In the genomic region with DNA sequence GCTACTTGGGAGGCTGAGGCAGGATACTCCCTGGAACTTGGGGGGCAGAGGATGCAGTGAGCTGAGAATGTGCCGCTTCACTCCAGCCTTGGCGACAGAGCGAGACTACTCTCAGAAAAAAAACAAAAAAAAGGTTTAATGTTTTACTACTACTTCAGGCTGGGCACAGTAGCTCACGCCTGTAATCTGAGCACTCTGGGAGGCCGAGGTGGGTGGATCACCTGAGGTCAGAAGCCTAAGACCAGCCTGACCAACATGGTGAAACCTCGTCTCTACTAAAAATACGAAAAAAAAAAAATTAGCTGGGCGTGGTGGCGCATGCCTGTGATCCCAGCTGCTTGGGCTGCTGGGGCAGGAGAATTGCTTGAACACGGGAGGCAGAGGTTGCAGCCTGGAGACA, we compare ENCODE assay signal across 33 cellular contexts.
"Had no signal": no experiment of that assay in that cellular context is flagged by ENCODE, and none has a peak within 500 bp of the region (broad histone marks: within the 10 kb centered on the region; RNA-seq: fewer than 3 reads in every experiment).

No MANE protein-coding gene starts in this region.

- H3K27ac ChIP-seq: ascending aorta, cardiac muscle cell, Peyer's patch had no signal

- H3K36me3 Mint-ChIP-seq: activated naive CD4-positive, alpha-beta T cell treated with anti-CD3 and anti-CD28 coated beads, Interleukin-2, amount 50 U/mL, for 24 hours; activated naive CD8-positive, alpha-beta T cell treated with anti-CD3 and anti-CD28 coated beads, Interleukin-2, amount 10 ng/mL, durations not matched to agents 7 days and 5 days had no signal

- H3K27me3 Mint-ChIP-seq: activated CD4-positive, alpha-beta T cell treated with anti-CD3 and anti-CD28 coated beads, Interleukin-2, amount 10 ng/mL, durations not matched to agents 7 days and 5 days; activated naive CD4-positive, alpha-beta T cell treated with anti-CD3 and anti-CD28 coated beads, Interleukin-2, amount 50 U/mL, for 24 hours; activated naive CD8-positive, alpha-beta T cell treated with anti-CD3 and anti-CD28 coated beads, Interleukin-2, amount 10 ng/mL, durations not matched to agents 7 days and 5 days had no signal

- H3K4me3 ChIP-seq: ascending aorta, cardiac muscle cell, Peyer's patch had no signal

- H3K4me1 ChIP-seq: ascending aorta, Peyer's patch had no signal

- H3K9me3 Mint-ChIP-seq: activated CD4-positive, alpha-beta T cell treated with anti-CD3 and anti-CD28 coated beads, Interleukin-2, amount 10 ng/mL, durations not matched to agents 7 days and 5 days; activated naive CD4-positive, alpha-beta T cell treated with anti-CD3 and anti-CD28 coated beads, Interleukin-2, amount 50 U/mL, for 24 hours; activated naive CD8-positive, alpha-beta T cell treated with anti-CD3 and anti-CD28 coated beads, Interleukin-2, amount 10 ng/mL, durations not matched to agents 7 days and 5 days; activated T-cell treated with anti-CD3 and anti-CD28 coated beads, Interleukin-2, amount 50 U/mL, for 24 hours; activated T-helper 2 cell treated with anti-CD3 and anti-CD28 coated beads, Interferon-gamma antibody, Interleukin-2, Interleukin-4, amounts not matched to agents 10 μg/mL and 5 μg/mL and 100 μg/mL, durations not matched to agents 14 hours and 24 hours and 36 hours; central memory CD8-positive, alpha-beta T cell had no signal

- ATAC-seq: activated CD4-positive, alpha-beta T cell treated with anti-CD3 and anti-CD28 coated beads for 36 hours; activated CD8-positive, alpha-beta T cell treated with anti-CD3 and anti-CD28 coated beads, Interleukin-2, amount 10 ng/mL, durations not matched to agents 7 days and 5 days; SK-N-SH treated with all-trans-retinoic acid at 6 μM for 48 hours had no signal

- H3K27ac Mint-ChIP-seq: activated CD4-positive, alpha-beta T cell treated with anti-CD3 and anti-CD28 coated beads for 36 hours; activated CD4-positive, alpha-beta T cell treated with anti-CD3 and anti-CD28 coated beads, Interleukin-2, amount 10 ng/mL, durations not matched to agents 7 days and 5 days; activated CD8-positive, alpha-beta T cell treated with anti-CD3 and anti-CD28 coated beads, Interleukin-2, amount 10 ng/mL, durations not matched to agents 7 days and 5 days; activated naive CD4-positive, alpha-beta T cell treated with anti-CD3 and anti-CD28 coated beads, Interleukin-2, amount 50 U/mL, for 24 hours; activated naive CD8-positive, alpha-beta T cell treated with anti-CD3 and anti-CD28 coated beads, Interleukin-2, amount 10 ng/mL, durations not matched to agents 7 days and 5 days; activated T-cell treated with anti-CD3 and anti-CD28 coated beads, Interleukin-2, amount 50 U/mL, for 24 hours; activated T-helper 2 cell treated with anti-CD3 and anti-CD28 coated beads, Interferon-gamma antibody, Interleukin-2, Interleukin-4, amounts not matched to agents 10 μg/mL and 5 μg/mL and 100 μg/mL, durations not matched to agents 14 hours and 24 hours and 36 hours had no signal

- H3K36me3 ChIP-seq: ascending aorta, cardiac muscle cell, Peyer's patch had no signal

- DNase-seq: activated CD4-positive, alpha-beta T cell treated with anti-CD3 and anti-CD28 coated beads for 36 hours; activated CD4-positive, alpha-beta T cell treated with anti-CD3 and anti-CD28 coated beads, Interleukin-2, amount 10 ng/mL, durations not matched to agents 7 days and 5 days; activated CD4-positive, alpha-beta T cell treated with anti-CD3 and anti-CD28 coated beads, Interleukin-2, amount 50 U/mL, for 48 hours; activated CD8-positive, alpha-beta T cell treated with anti-CD3 and anti-CD28 coated beads, Interleukin-2, amount 10 ng/mL, durations not matched to agents 7 days and 5 days; activated gamma-delta T cell; activated naive CD4-positive, alpha-beta T cell treated with Interleukin-2 at 50 U/mL for 16 hours; activated naive CD8-positive, alpha-beta T cell treated with anti-CD3 and anti-CD28 coated beads, Interleukin-2, amount 10 ng/mL, durations not matched to agents 7 days and 5 days; activated T-cell treated with anti-CD3 and anti-CD28 coated beads, Interleukin-2, amount 50 U/mL, for 24 hours; amygdala; Karpas-422; KBM-7; NCI-H1105; NCI-H1417 treated with DMSO at 0.1 percent for 48 hours; NCI-H187 treated with DMSO at 0.1 percent for 48 hours; NCI-H2081; NCI-H2171 treated with DMSO at 0.1 percent for 48 hours; NCI-H2227 treated with DMSO at 0.1 percent for 48 hours; NCI-H446 treated with DMSO at 0.1 percent for 48 hours; NCI-H524; NCI-H69; NCI-H82; Peyer's patch; RPMI8226; SIG-M5; SW 1271; T-helper 1 cell; T1000 had no signal

- H3K27me3 ChIP-seq: ascending aorta, cardiac muscle cell, Peyer's patch had no signal

- H3K4me3 Mint-ChIP-seq: activated CD4-positive, alpha-beta T cell treated with anti-CD3 and anti-CD28 coated beads for 36 hours; activated CD4-positive, alpha-beta T cell treated with anti-CD3 and anti-CD28 coated beads, Interleukin-2, amount 10 ng/mL, durations not matched to agents 7 days and 5 days; activated CD8-positive, alpha-beta T cell treated with anti-CD3 and anti-CD28 coated beads, Interleukin-2, amount 10 ng/mL, durations not matched to agents 7 days and 5 days; activated naive CD4-positive, alpha-beta T cell treated with anti-CD3 and anti-CD28 coated beads, Interleukin-2, amount 50 U/mL, for 24 hours; activated naive CD8-positive, alpha-beta T cell treated with anti-CD3 and anti-CD28 coated beads, Interleukin-2, amount 10 ng/mL, durations not matched to agents 7 days and 5 days; activated T-cell treated with anti-CD3 and anti-CD28 coated beads, Interleukin-2, amount 50 U/mL, for 24 hours; central memory CD8-positive, alpha-beta T cell had no signal

- H3K9me3 ChIP-seq: ascending aorta, Peyer's patch had no signal

- H3K4me1 Mint-ChIP-seq: activated CD4-positive, alpha-beta T cell treated with anti-CD3 and anti-CD28 coated beads for 36 hours; activated CD4-positive, alpha-beta T cell treated with anti-CD3 and anti-CD28 coated beads, Interleukin-2, amount 10 ng/mL, durations not matched to agents 7 days and 5 days; activated naive CD4-positive, alpha-beta T cell treated with anti-CD3 and anti-CD28 coated beads, Interleukin-2, amount 50 U/mL, for 24 hours; activated naive CD8-positive, alpha-beta T cell treated with anti-CD3 and anti-CD28 coated beads, Interleukin-2, amount 10 ng/mL, durations not matched to agents 7 days and 5 days; central memory CD8-positive, alpha-beta T cell had no signal
